Comparison of ENCODE assay signal across 17 cellular contexts in genomic region chr6:12594541-12594893, GRCh38.
DNase-seq lines count a peak whose midpoint lies in the region; ATAC-seq, FAIRE-seq and TF ChIP-seq lines count a peak whose summit lies in the region.
"Had no signal": no experiment of that assay in that cellular context is flagged by ENCODE, and none has a peak within 500 bp of the region (broad histone marks: within the 10 kb centered on the region; RNA-seq: fewer than 3 reads in every experiment).

No MANE protein-coding gene starts in this region.

- H3K4me1 ChIP-seq in SJSA1 (replicated peaks) (peaks cover 50% of the 10 kb centered on the region), foreskin keratinocyte (peaks cover 22% of the 10 kb centered on the region)

- H3K9me3 Mint-ChIP-seq in progenitor cell of endocrine pancreas (ENCODE audit: low read depth) = no peaks in the 10 kb centered on the region
- H3K9me3 Mint-ChIP-seq: activated T-helper 17 cell treated with anti-CD3 and anti-CD28 coated beads, Interleukin-2, amount 50 U/mL, for 72 hours had no signal

- H3K27ac Mint-ChIP-seq in progenitor cell of endocrine pancreas = peak overlapping the region; percentile 33
- H3K27ac Mint-ChIP-seq: activated CD8-positive, alpha-beta T cell treated with anti-CD3 and anti-CD28 coated beads, Interleukin-2, amount 10 ng/mL, durations not matched to agents 7 days and 5 days; activated T-helper 17 cell treated with anti-CD3 and anti-CD28 coated beads, Interleukin-2, amount 50 U/mL, for 72 hours had no signal

- TF ChIP-seq CTCF in progenitor cell of endocrine pancreas (IDR thresholded peaks at IDR 0.05; ENCODE audit: unreplicated experiment) (no peak), foreskin keratinocyte (conservative IDR thresholded peaks at IDR 0.05) (no peak)

- H3K4me3 ChIP-seq in SJSA1 = no peak overlapping the region
- H3K4me3 ChIP-seq: coronary artery had no signal

- FAIRE-seq in GM18507 (lab: Jason Lieb, UNC) = peak; percentile 81
- FAIRE-seq: endothelial cell of umbilical vein had no signal

- H3K27ac ChIP-seq in SJSA1 (peak overlapping the region; percentile 5; the same call in 1 of the 2 replicates), foreskin keratinocyte (no peak overlapping the region)
- H3K27ac ChIP-seq: coronary artery had no signal

- no peak overlapping the region for H3K4me3 Mint-ChIP-seq in progenitor cell of endocrine pancreas (ENCODE audit: low read depth)
- H3K4me3 Mint-ChIP-seq: activated CD8-positive, alpha-beta T cell treated with anti-CD3 and anti-CD28 coated beads, Interleukin-2, amount 10 ng/mL, durations not matched to agents 7 days and 5 days; activated T-helper 17 cell treated with anti-CD3 and anti-CD28 coated beads, Interleukin-2, amount 50 U/mL, for 72 hours had no signal

- H3K27me3 ChIP-seq in SJSA1 (replicated peaks) = no peaks in the 10 kb centered on the region
- no peaks in the 10 kb centered on the region for H3K27me3 ChIP-seq in foreskin keratinocyte
- H3K27me3 ChIP-seq: BE2C had no signal

- no peak for DNase-seq in GM18507 (ENCODE audit: extremely low spot score, insufficient read length, low read depth)
- DNase-seq in SJSA1 (ENCODE audit: low read depth in 1 of 2, low spot score in 2 of 2) = peak in 1 of 2 experiments; percentile 15
- no peak for DNase-seq in progenitor cell of endocrine pancreas (ENCODE audit: low spot score, unreplicated experiment)
- DNase-seq in foreskin keratinocyte = no peak
- no peak for DNase-seq in amniotic stem cell (lab: John Stamatoyannopoulos, UW)
- DNase-seq in amygdala (lab: John Stamatoyannopoulos, UW) = no peak
- DNase-seq: activated CD8-positive, alpha-beta T cell treated with anti-CD3 and anti-CD28 coated beads, Interleukin-2, amount 10 ng/mL, durations not matched to agents 7 days and 5 days; BE2C; foreskin melanocyte; left ventricle myocardium superior; NCI-H1930; NCI-H526 treated with DMSO at 0.1 percent for 48 hours had no signal

- peak; percentile 43 for ATAC-seq in HG02610 (IDR thresholded peaks at IDR 0.05; ENCODE audit: unreplicated experiment)
- ATAC-seq in GM21381 (IDR thresholded peaks at IDR 0.05; ENCODE audit: unreplicated experiment) = no peak
- ATAC-seq in foreskin keratinocyte = no peak
- ATAC-seq: activated CD8-positive, alpha-beta T cell treated with anti-CD3 and anti-CD28 coated beads, Interleukin-2, amount 10 ng/mL, durations not matched to agents 7 days and 5 days; activated T-helper 17 cell treated with anti-CD3 and anti-CD28 coated beads, Interleukin-2, amount 50 U/mL, for 72 hours had no signal

- peaks cover 13% of the 10 kb centered on the region for H3K4me1 Mint-ChIP-seq in progenitor cell of endocrine pancreas (ENCODE audit: low read depth)
- H3K4me1 Mint-ChIP-seq: activated T-helper 17 cell treated with anti-CD3 and anti-CD28 coated beads, Interleukin-2, amount 50 U/mL, for 72 hours had no signal

- no peaks in the 10 kb centered on the region for H3K36me3 ChIP-seq in SJSA1
- H3K36me3 ChIP-seq: BE2C had no signal

- no peaks in the 10 kb centered on the region for H3K27me3 Mint-ChIP-seq in progenitor cell of endocrine pancreas

- no peaks in the 10 kb centered on the region for H3K36me3 Mint-ChIP-seq in progenitor cell of endocrine pancreas (ENCODE audit: insufficient read depth)

- no peaks in the 10 kb centered on the region for H3K9me3 ChIP-seq in SJSA1 (replicated peaks)
- H3K9me3 ChIP-seq: BE2C had no signal
